28 cellular contexts compared by ENCODE assay signal in the genomic region with DNA sequence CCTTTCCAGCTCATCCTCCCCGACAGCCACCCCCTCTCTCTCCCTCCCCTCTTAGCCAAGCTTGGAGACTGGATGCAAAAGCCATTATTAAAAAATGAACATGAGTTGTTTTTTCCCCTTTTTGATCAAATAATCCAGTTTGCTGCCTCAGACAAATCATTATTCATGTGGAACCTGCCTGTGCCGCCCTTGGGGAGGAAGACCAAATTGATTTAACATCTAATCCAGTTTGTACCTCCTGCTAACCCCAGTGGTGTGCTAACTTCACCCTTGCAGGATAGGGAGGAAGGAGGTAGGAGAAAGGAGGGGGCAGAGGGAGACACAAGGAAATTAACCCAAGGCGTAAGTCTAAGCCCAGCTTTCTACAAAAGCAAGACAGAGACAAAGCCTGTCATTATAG.
"Had no signal": no experiment of that assay in that cellular context is flagged by ENCODE, and none has a peak within 500 bp of the region (broad histone marks: within the 10 kb centered on the region; RNA-seq: fewer than 3 reads in every experiment).

No MANE protein-coding gene starts in this region.

- DNase-seq: naive thymus-derived CD4-positive, alpha-beta T cell; natural killer cell; occipital lobe; ovary; posterior cingulate gyrus; psoas muscle; right cardiac atrium; right lobe of liver; sigmoid colon; small intestine; stimulated activated CD4-positive, alpha-beta T cell treated with anti-CD3 and anti-CD28 coated beads, Interleukin-15, amount 100 ng/mL, for 24 hours; stimulated activated CD4-positive, alpha-beta T cell treated with anti-CD3 and anti-CD28 coated beads, Interleukin-2, amount 100 ng/mL, for 24 hours; stimulated activated CD4-positive, alpha-beta T cell treated with anti-CD3 and anti-CD28 coated beads, Interleukin-2, amount 100 ng/mL, for 48 hours; stimulated activated CD4-positive, alpha-beta T cell treated with anti-CD3 and anti-CD28 coated beads, Interleukin-4, amount 100 ng/mL, for 24 hours; stimulated activated naive B cell treated with anti-CD40 and anti-IgM and Interleukin-4, amounts not matched to agents 10 μg/mL and 1 μg/mL and 100 μg/mL, for 72 hours; stimulated activated naive CD4-positive, alpha-beta T cell treated with Interleukin-2 at 50 U/mL for 16 hours; stomach; thyroid gland; upper lobe of right lung; uterus had no signal

- H3K27ac ChIP-seq: neural progenitor cell, ovary, parathyroid adenoma, psoas muscle, right lobe of liver, sigmoid colon, stomach, thoracic aorta, thyroid gland, tibial nerve, upper lobe of right lung, uterus had no signal

- H3K9me3 Mint-ChIP-seq: stimulated activated naive CD8-positive, alpha-beta T cell treated with anti-CD3 and anti-CD28 coated beads, Interleukin-15, Interleukin-2, amounts not matched to agents 100 ng/mL and 50 ng/mL, for 24 hours had no signal

- ATAC-seq: naive thymus-derived CD4-positive, alpha-beta T cell; natural killer cell; psoas muscle; right cardiac atrium; right lobe of liver; stimulated activated effector memory CD8-positive, alpha-beta T cell treated with anti-CD3 and anti-CD28 coated beads, Interleukin-12 subunit alpha, Interleukin-12 subunit beta, amount 100 ng/mL, for 72 hours; stimulated activated naive B cell treated with anti-CD40 and anti-IgM and Interleukin-4, amounts not matched to agents 10 μg/mL and 1 μg/mL and 100 μg/mL, for 72 hours; upper lobe of right lung had no signal

- H3K27me3 Mint-ChIP-seq: naive thymus-derived CD4-positive, alpha-beta T cell; stimulated activated naive B cell treated with anti-CD40 and anti-IgM and Interleukin-4, amounts not matched to agents 10 μg/mL and 1 μg/mL and 100 μg/mL, for 72 hours; stimulated activated naive CD8-positive, alpha-beta T cell treated with anti-CD3 and anti-CD28 coated beads, Interleukin-15, Interleukin-2, amounts not matched to agents 100 ng/mL and 50 ng/mL, for 24 hours; type B pancreatic cell had no signal

- H3K4me1 Mint-ChIP-seq: naive thymus-derived CD4-positive, alpha-beta T cell; natural killer cell; neural progenitor cell; stimulated activated effector memory CD8-positive, alpha-beta T cell treated with anti-CD3 and anti-CD28 coated beads, Interleukin-12 subunit alpha, Interleukin-12 subunit beta, amount 100 ng/mL, for 72 hours; stimulated activated naive B cell treated with anti-CD40 and anti-IgM and Interleukin-4, amounts not matched to agents 10 μg/mL and 1 μg/mL and 100 μg/mL, for 72 hours had no signal

- H3K4me3 ChIP-seq: neural progenitor cell, ovary, psoas muscle, right lobe of liver, sigmoid colon, stomach, thoracic aorta, thyroid gland, tibial nerve, upper lobe of right lung, uterus had no signal

- H3K27ac Mint-ChIP-seq: naive thymus-derived CD4-positive, alpha-beta T cell; natural killer cell; neural progenitor cell; progenitor cell of endocrine pancreas; stimulated activated effector memory CD8-positive, alpha-beta T cell treated with anti-CD3 and anti-CD28 coated beads, Interleukin-12 subunit alpha, Interleukin-12 subunit beta, amount 100 ng/mL, for 72 hours; stimulated activated naive B cell treated with anti-CD40 and anti-IgM and Interleukin-4, amounts not matched to agents 10 μg/mL and 1 μg/mL and 100 μg/mL, for 72 hours; stimulated activated naive CD8-positive, alpha-beta T cell treated with anti-CD3 and anti-CD28 coated beads, Interleukin-15, Interleukin-2, amounts not matched to agents 100 ng/mL and 50 ng/mL, for 24 hours; type B pancreatic cell had no signal

- H3K9ac ChIP-seq: neural progenitor cell, parathyroid adenoma had no signal

- H3K36me3 ChIP-seq: neural progenitor cell, ovary, right lobe of liver, sigmoid colon, stomach, thoracic aorta, thyroid gland, tibial nerve, upper lobe of right lung, uterus had no signal

- H3K4me2 ChIP-seq: neural progenitor cell had no signal

- H3K9me3 ChIP-seq: ovary, psoas muscle, right lobe of liver, sigmoid colon, stomach, thoracic aorta, thyroid gland, tibial nerve, upper lobe of right lung, uterus had no signal

- H3K79me2 ChIP-seq: parathyroid adenoma had no signal

- H3K36me3 Mint-ChIP-seq: naive thymus-derived CD4-positive, alpha-beta T cell; natural killer cell; neural progenitor cell; stimulated activated effector memory CD8-positive, alpha-beta T cell treated with anti-CD3 and anti-CD28 coated beads, Interleukin-12 subunit alpha, Interleukin-12 subunit beta, amount 100 ng/mL, for 72 hours; stimulated activated naive B cell treated with anti-CD40 and anti-IgM and Interleukin-4, amounts not matched to agents 10 μg/mL and 1 μg/mL and 100 μg/mL, for 72 hours; type B pancreatic cell had no signal

- H3K4me1 ChIP-seq: neural progenitor cell, parathyroid adenoma, psoas muscle, right lobe of liver, stomach, thyroid gland, tibial nerve, upper lobe of right lung, uterus had no signal

- H3K27me3 ChIP-seq: neural progenitor cell, ovary, right lobe of liver, sigmoid colon, stomach, thyroid gland, tibial nerve, upper lobe of right lung, uterus had no signal

- H2AFZ ChIP-seq: neural progenitor cell, parathyroid adenoma had no signal

- H3K4me3 Mint-ChIP-seq: naive thymus-derived CD4-positive, alpha-beta T cell; natural killer cell; neural progenitor cell; stimulated activated effector memory CD8-positive, alpha-beta T cell treated with anti-CD3 and anti-CD28 coated beads, Interleukin-12 subunit alpha, Interleukin-12 subunit beta, amount 100 ng/mL, for 72 hours; stimulated activated naive B cell treated with anti-CD40 and anti-IgM and Interleukin-4, amounts not matched to agents 10 μg/mL and 1 μg/mL and 100 μg/mL, for 72 hours; stimulated activated naive CD8-positive, alpha-beta T cell treated with anti-CD3 and anti-CD28 coated beads, Interleukin-15, Interleukin-2, amounts not matched to agents 100 ng/mL and 50 ng/mL, for 24 hours; type B pancreatic cell had no signal
